20 cellular contexts compared by ENCODE assay signal in genomic region chr10:16854623-16855022, GRCh38. TPM values are rescaled to one million over a fixed set of nuclear protein-coding genes. Genes with fewer than 3 reads are reported as not detected.
DNase-seq lines count a peak whose midpoint lies in the region; ATAC-seq and TF ChIP-seq lines count a peak whose summit lies in the region.
"Had no signal": no experiment of that assay in that cellular context is flagged by ENCODE, and none has a peak within 500 bp of the region (broad histone marks: within the 10 kb centered on the region; RNA-seq: fewer than 3 reads in every experiment).

No MANE protein-coding gene starts in this region.

- peak; percentile 78 for DNase-seq in HCEC 1CT
- peak; percentile 38 for DNase-seq in RWPE1 (ENCODE audit: low spot score)
- DNase-seq in epithelial cell of proximal tubule (ENCODE audit: low read depth) = peak; percentile 42
- DNase-seq in renal cortical epithelial cell (ENCODE audit: low read depth) = peak; percentile 88
- no peak for DNase-seq in midbrain (lab: John Stamatoyannopoulos, UW)
- DNase-seq: activated CD4-positive, alpha-beta T cell treated with anti-CD3 and anti-CD28 coated beads, Interleukin-2, amount 50 U/mL, for 48 hours; activated naive CD8-positive, alpha-beta T cell treated with anti-CD3 and anti-CD28 coated beads, Interleukin-2, amount 50 U/mL, for 24 hours; C1 segment of cervical spinal cord; cerebellar nuclear complex; heart left ventricle; left cardiac atrium; NCI-H1417; NCI-H2227 treated with DMSO at 0.1 percent for 48 hours; stimulated activated CD4-positive, alpha-beta T cell treated with anti-CD3 and anti-CD28 coated beads, Interleukin-4, amount 100 ng/mL, for 1 hour; stimulated activated CD8-positive, alpha-beta memory T cell treated with anti-CD3 and anti-CD28 coated beads, Interleukin-4, amount 100 ng/mL, for 48 hours had no signal

- ATAC-seq in GM21717 (IDR thresholded peaks at IDR 0.05; ENCODE audit: unreplicated experiment) (no peak), GM19328 (IDR thresholded peaks at IDR 0.05; ENCODE audit: unreplicated experiment) (no peak), GM18868 (IDR thresholded peaks at IDR 0.05; ENCODE audit: unreplicated experiment) (no peak)
- ATAC-seq: activated naive CD8-positive, alpha-beta T cell treated with anti-CD3 and anti-CD28 coated beads, Interleukin-2, amount 50 U/mL, for 24 hours; heart left ventricle; left cardiac atrium had no signal

- no peak overlapping the region for H3K27ac ChIP-seq in RWPE1
- H3K27ac ChIP-seq: heart left ventricle, SJSA1, thoracic aorta had no signal

- CTCF ChIA-PET in RWPE1 (lab: Yijun Ruan, JAX) = no interaction called here

- POLR2A ChIA-PET in RWPE1 (lab: Yijun Ruan, JAX; ENCODE audit: low non-redundant PET) = no interaction called here

- TF ChIP-seq CTCF in RWPE1 (conservative IDR thresholded peaks at IDR 0.05; ENCODE audit: low read depth) = no peak
- no peak for TF ChIP-seq CTCF in epithelial cell of proximal tubule (conservative IDR thresholded peaks at IDR 0.05; ENCODE audit: low read depth, low read length)

- no peak overlapping the region for H3K4me3 ChIP-seq in epithelial cell of proximal tubule (ENCODE audit: low read depth, low read length)
- H3K4me3 ChIP-seq: heart left ventricle, SJSA1, thoracic aorta had no signal

RNA-seq across cellular contexts. Expression of gene RSU1, which starts 37.4 kb away (rescaled TPM):
- total RNA-seq in epithelial cell of proximal tubule = 46.9 and 60.7 TPM in 2 replicates
- total RNA-seq in renal cortical epithelial cell = 72.2 and 83.4 TPM in 2 replicates
